In genomic region chr12:92603741-92604432, GRCh38 we compare ENCODE assay signal across 10 cellular contexts.
A peak's percentile ranks its signal among the peaks of the same experiment; 100 is the strongest.
DNase-seq lines count a peak whose midpoint lies in the region; ATAC-seq and TF ChIP-seq lines count a peak whose summit lies in the region.
"Had no signal": no experiment of that assay in that cellular context is flagged by ENCODE, and none has a peak within 500 bp of the region (broad histone marks: within the 10 kb centered on the region; RNA-seq: fewer than 3 reads in every experiment).

No MANE protein-coding gene starts in this region.

- peaks cover 0 to 11% (median 0%) of the 10 kb centered on the region in 3 donors for H3K9me3 ChIP-seq in gastroesophageal sphincter

- H3K4me3 ChIP-seq in gastroesophageal sphincter, result no peak overlapping the region

- H3K27me3 ChIP-seq in foreskin keratinocyte (no peaks in the 10 kb centered on the region), gastroesophageal sphincter (no peaks in the 10 kb centered on the region)

- ATAC-seq in foreskin keratinocyte, result peak; percentile 45
- no peak for ATAC-seq in gastroesophageal sphincter
- ATAC-seq in GM18502 (IDR thresholded peaks at IDR 0.05; ENCODE audit: poor library complexity, unreplicated experiment), result no peak

- H3K4me1 ChIP-seq in foreskin keratinocyte (peaks cover 25% of the 10 kb centered on the region), gastroesophageal sphincter (no peaks in the 10 kb centered on the region)

- TF ChIP-seq CTCF in foreskin keratinocyte (conservative IDR thresholded peaks at IDR 0.05) (peak; percentile 57), gastroesophageal sphincter (IDR thresholded peaks at IDR 0.05) (no peak)

- no peak for TF ChIP-seq POLR2A in gastroesophageal sphincter (IDR thresholded peaks at IDR 0.05)

- 70 to 93% methylated on average over 2 of the region's 2 CpGs for WGBS in gastroesophageal sphincter (ENCODE audit: low coverage in 1 of 2), 2 donors

- no peaks in the 10 kb centered on the region for H3K36me3 ChIP-seq in gastroesophageal sphincter

- peak; percentile 18 for DNase-seq in stimulated activated CD4-positive, alpha-beta T cell treated with anti-CD3 and anti-CD28 coated beads, Interleukin-15, amount 100 ng/mL, for 24 hours
- no peak for DNase-seq in stimulated activated CD4-positive, alpha-beta T cell treated with anti-CD3 and anti-CD28 coated beads, Interleukin-1b, Interleukin-23, amount 100 ng/mL, for 48 hours
- peak; percentile 43 to 53 for DNase-seq in activated T-cell treated with anti-CD3 and anti-CD28 coated beads, Interleukin-2, amount 50 U/mL, for 48 hours
- DNase-seq in foreskin keratinocyte, result no peak
- no peak for DNase-seq in iPS-NIHi11 (ENCODE audit: low spot score)
- DNase-seq in NCI-H1048 (lab: John Stamatoyannopoulos, UW), result no peak
- DNase-seq: NCI-H2171 treated with DMSO at 0.1 percent for 48 hours, SIG-M5 had no signal

- H3K27ac ChIP-seq in foreskin keratinocyte (peak overlapping the region; percentile 97), gastroesophageal sphincter (no peak overlapping the region)

- no peak for TF ChIP-seq EP300 in gastroesophageal sphincter (IDR thresholded peaks at IDR 0.05)

Comparison
In these comparisons a context has a peak if more than half of its experiments do, and no peak if none do; other contexts are left out.
1. DNase-seq: peak in stimulated activated CD4-positive, alpha-beta T cell treated with anti-CD3 and anti-CD28 coated beads, Interleukin-15, amount 100 ng/mL, for 24 hours (single experiment) and activated T-cell treated with anti-CD3 and anti-CD28 coated beads, Interleukin-2, amount 50 U/mL, for 48 hours (2 of 2); none in stimulated activated CD4-positive, alpha-beta T cell treated with anti-CD3 and anti-CD28 coated beads, Interleukin-1b, Interleukin-23, amount 100 ng/mL, for 48 hours (single experiment), foreskin keratinocyte (0 of 2), iPS-NIHi11 (single experiment) and NCI-H1048 (single experiment).